In genomic region chr7:92681633-92682032, GRCh38 we compare ENCODE assay signal across 2 cellular contexts.
TF ChIP-seq lines count a peak whose summit lies in the region.

No MANE protein-coding gene starts in this region.

TF ChIP-seq in IMR-90, 13 proteins besides CTCF, POLR2A, EP300 and RAD21:
- TF ChIP-seq BHLHE40 (IDR thresholded peaks at IDR 0.05; ENCODE audit: low read depth, low read length) (no peak), RFX5 (IDR thresholded peaks at IDR 0.05; ENCODE audit: low read depth, low read length) (no peak), FOS (IDR thresholded peaks at IDR 0.05; ENCODE audit: low read depth, low read length) (no peak), ELK1 (IDR thresholded peaks at IDR 0.05; ENCODE audit: borderline replicate concordance, low read depth, low read length) (no peak), CHD1 (IDR thresholded peaks at IDR 0.05; ENCODE audit: low read depth, low read length) (no peak), MAFK (IDR thresholded peaks at IDR 0.05; ENCODE audit: low read depth, low read length) (no peak)

TF ChIP-seq in K562, 482 proteins besides CTCF, POLR2A, EP300 and RAD21:
- TF ChIP-seq ZBTB7A (IDR thresholded peaks at IDR 0.05; ENCODE audit: borderline replicate concordance, control insufficient read depth, low read depth, low read length) (no peak), CTBP1 (IDR thresholded peaks at IDR 0.05; ENCODE audit: borderline replicate concordance) (no peak), EGR1 (conservative IDR thresholded peaks at IDR 0.05) (no peak), GATAD2B (IDR thresholded peaks at IDR 0.05; ENCODE audit: borderline replicate concordance) (no peak), NCOA6 (IDR thresholded peaks at IDR 0.05) (no peak), ZNF77 (CRISPR knock-in tag; IDR thresholded peaks at IDR 0.05) (no peak), TAL1 (IDR thresholded peaks at IDR 0.05) (no peak), RBM14 (IDR thresholded peaks at IDR 0.05; ENCODE audit: borderline replicate concordance, insufficient read depth, low read depth, low read length) (no peak), SMAD2 (IDR thresholded peaks at IDR 0.05; ENCODE audit: low read depth, low read length) (no peak), ZNF655 (CRISPR knock-in tag; IDR thresholded peaks at IDR 0.05) (no peak), MBD2 (IDR thresholded peaks at IDR 0.05; ENCODE audit: borderline replicate concordance, low read depth) (no peak), RBM22 (IDR thresholded peaks at IDR 0.05; ENCODE audit: low read depth, low read length, poor library complexity, severe bottlenecking) (no peak), ZSCAN29 (IDR thresholded peaks at IDR 0.05) (no peak), ZEB2 (IDR thresholded peaks at IDR 0.05) (no peak), SMAD4 (CRISPR knock-in tag; conservative IDR thresholded peaks at IDR 0.05) (no peak), ZNF41 (CRISPR knock-in tag; conservative IDR thresholded peaks at IDR 0.05) (no peak)
TF ChIP-seq in K562: peak in this region for 0.
